Comparison of ENCODE assay signal across 7 cellular contexts in genomic region chr2:108635630-108636354, GRCh38.
DNase-seq lines count a peak whose midpoint lies in the region; ATAC-seq and TF ChIP-seq lines count a peak whose summit lies in the region.

No MANE protein-coding gene starts in this region.

- H3K9me3 ChIP-seq in fibroblast of lung (ENCODE audit: control insufficient read depth, insufficient read depth, low read depth, low read length), result no peaks in the 10 kb centered on the region

- no peak for DNase-seq in fibroblast of lung (ENCODE audit: low read depth in 2 of 2)
- no peak for DNase-seq in stimulated activated effector memory CD8-positive, alpha-beta T cell treated with anti-CD3 and anti-CD28 coated beads, Interleukin-12 subunit alpha, Interleukin-12 subunit beta, amount 100 ng/mL, for 72 hours (ENCODE audit: low spot score in 2 of 2)
- DNase-seq in activated naive CD8-positive, alpha-beta T cell treated with anti-CD3 and anti-CD28 coated beads for 36 hours, result no peak
- no peak for DNase-seq in NK-92 (lab: John Stamatoyannopoulos, UW; ENCODE audit: unreplicated experiment)

- no peak for TF ChIP-seq CTCF in fibroblast of lung (conservative IDR thresholded peaks at IDR 0.05 in 1 of 2, IDR thresholded peaks at IDR 0.05 in 1 of 2; ENCODE audit: low read depth in 1 of 2, low read length in 2 of 2)

- H4K20me1 ChIP-seq in fibroblast of lung (ENCODE audit: control insufficient read depth, extremely low read depth, insufficient read depth, low read length), result no peaks in the 10 kb centered on the region

- peak overlapping the region; percentile 77 for H3K27ac ChIP-seq in fibroblast of lung (ENCODE audit: insufficient read depth, low read length)

- H2AFZ ChIP-seq in fibroblast of lung (ENCODE audit: low read length), result no peak overlapping the region

- no peak overlapping the region for H3K4me2 ChIP-seq in fibroblast of lung (ENCODE audit: extremely low read depth, insufficient read depth, low read length)

- no peak overlapping the region for H3K4me3 Mint-ChIP-seq in stimulated activated effector memory CD8-positive, alpha-beta T cell treated with anti-CD3 and anti-CD28 coated beads, Interleukin-12 subunit alpha, Interleukin-12 subunit beta, amount 100 ng/mL, for 72 hours
- no peak overlapping the region for H3K4me3 Mint-ChIP-seq in activated naive CD8-positive, alpha-beta T cell treated with anti-CD3 and anti-CD28 coated beads for 36 hours

- peaks cover 67% of the 10 kb centered on the region for H3K4me1 Mint-ChIP-seq in stimulated activated effector memory CD8-positive, alpha-beta T cell treated with anti-CD3 and anti-CD28 coated beads, Interleukin-12 subunit alpha, Interleukin-12 subunit beta, amount 100 ng/mL, for 72 hours
- peaks cover 29% of the 10 kb centered on the region for H3K4me1 Mint-ChIP-seq in activated naive CD8-positive, alpha-beta T cell treated with anti-CD3 and anti-CD28 coated beads for 36 hours

- H3K4me1 ChIP-seq in fibroblast of lung (ENCODE audit: control insufficient read depth, extremely low read depth, insufficient read depth, low read length), result peaks cover 44% of the 10 kb centered on the region

- H3K9ac ChIP-seq in fibroblast of lung (ENCODE audit: insufficient read depth, low read length), result no peak overlapping the region

- H3K36me3 Mint-ChIP-seq in stimulated activated effector memory CD8-positive, alpha-beta T cell treated with anti-CD3 and anti-CD28 coated beads, Interleukin-12 subunit alpha, Interleukin-12 subunit beta, amount 100 ng/mL, for 72 hours, result peaks cover 11% of the 10 kb centered on the region
- H3K36me3 Mint-ChIP-seq in activated naive CD8-positive, alpha-beta T cell treated with anti-CD3 and anti-CD28 coated beads for 36 hours, result no peaks in the 10 kb centered on the region

- peak; percentile 2 for ATAC-seq in GM19463 (IDR thresholded peaks at IDR 0.05; ENCODE audit: unreplicated experiment)
- ATAC-seq in HG03354 (IDR thresholded peaks at IDR 0.05; ENCODE audit: poor library complexity, severe bottlenecking, unreplicated experiment), result peak; percentile 2
- ATAC-seq in stimulated activated effector memory CD8-positive, alpha-beta T cell treated with anti-CD3 and anti-CD28 coated beads, Interleukin-12 subunit alpha, Interleukin-12 subunit beta, amount 100 ng/mL, for 72 hours, result no peak
- ATAC-seq in GM18861 (IDR thresholded peaks at IDR 0.05; ENCODE audit: unreplicated experiment), result no peak

- H3K36me3 ChIP-seq in fibroblast of lung (ENCODE audit: control insufficient read depth, insufficient read depth, low read length), result no peaks in the 10 kb centered on the region

- peaks cover 30% of the 10 kb centered on the region for H3K79me2 ChIP-seq in fibroblast of lung (ENCODE audit: control insufficient read depth, insufficient read depth, low read length)

- H3K9me3 Mint-ChIP-seq in stimulated activated effector memory CD8-positive, alpha-beta T cell treated with anti-CD3 and anti-CD28 coated beads, Interleukin-12 subunit alpha, Interleukin-12 subunit beta, amount 100 ng/mL, for 72 hours, result no peaks in the 10 kb centered on the region
- H3K9me3 Mint-ChIP-seq in activated naive CD8-positive, alpha-beta T cell treated with anti-CD3 and anti-CD28 coated beads for 36 hours, result no peaks in the 10 kb centered on the region

- no peaks in the 10 kb centered on the region for H3K27me3 ChIP-seq in fibroblast of lung (ENCODE audit: control insufficient read depth, insufficient read depth, low read length)

- no peak overlapping the region for H3K4me3 ChIP-seq in fibroblast of lung (replicated peaks in 1 of 4; ENCODE audit: control extremely low read depth in 1 of 4, insufficient read depth in 1 of 4, low read depth in 3 of 4, low read length in 4 of 4)

- peak overlapping the region; percentile 5 for H3K27ac Mint-ChIP-seq in stimulated activated effector memory CD8-positive, alpha-beta T cell treated with anti-CD3 and anti-CD28 coated beads, Interleukin-12 subunit alpha, Interleukin-12 subunit beta, amount 100 ng/mL, for 72 hours
- H3K27ac Mint-ChIP-seq in activated naive CD8-positive, alpha-beta T cell treated with anti-CD3 and anti-CD28 coated beads for 36 hours, result no peak overlapping the region

- H3K27me3 Mint-ChIP-seq in activated naive CD8-positive, alpha-beta T cell treated with anti-CD3 and anti-CD28 coated beads for 36 hours, result no peaks in the 10 kb centered on the region

Comparison
In these comparisons a context has a peak if more than half of its experiments do, and no peak if none do; other contexts are left out.
1. ATAC-seq: peak in GM19463 (single experiment) and HG03354 (single experiment); none in stimulated activated effector memory CD8-positive, alpha-beta T cell treated with anti-CD3 and anti-CD28 coated beads, Interleukin-12 subunit alpha, Interleukin-12 subunit beta, amount 100 ng/mL, for 72 hours (single experiment) and GM18861 (single experiment).